ENCODE assay signal across 1 cellular context in the genomic region with DNA sequence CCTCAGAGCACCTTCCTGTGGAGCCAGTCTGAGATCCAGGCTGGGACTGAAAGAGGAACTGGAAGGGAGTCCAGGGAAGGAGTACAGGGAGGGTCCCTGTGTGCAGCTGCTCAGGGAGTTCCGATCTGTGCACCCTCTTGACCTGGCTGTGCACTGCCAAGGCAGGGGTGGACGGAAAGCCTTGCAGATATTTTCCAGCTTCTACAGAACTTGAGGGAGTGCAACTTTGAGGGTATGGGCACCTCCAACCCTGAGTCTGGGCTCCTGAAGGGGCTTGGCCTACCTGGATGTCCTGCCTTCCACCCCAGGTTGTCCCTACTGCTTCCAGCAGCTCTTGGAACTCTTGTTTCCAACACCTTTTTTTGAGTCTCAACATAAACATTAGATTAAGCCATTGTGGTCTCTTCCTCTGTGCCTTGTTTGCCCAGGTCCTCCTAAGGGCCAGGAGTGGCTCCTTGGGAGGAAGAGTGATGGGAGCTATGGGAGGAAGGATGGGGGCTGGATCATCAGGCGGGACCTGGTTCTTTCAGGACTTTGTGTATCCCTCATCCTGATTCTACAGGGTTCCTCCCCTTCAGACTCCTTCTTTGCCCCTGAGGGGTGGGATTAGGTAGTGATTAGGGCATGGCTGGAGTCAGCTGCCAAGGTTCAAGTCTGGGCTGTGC.
TF ChIP-seq lines count a peak whose summit lies in the region.

No MANE protein-coding gene starts in this region.

TF ChIP-seq in GM12891, 5 proteins besides CTCF, POLR2A, EP300 and RAD21:
- TF ChIP-seq TAF1 (IDR thresholded peaks at IDR 0.05; ENCODE audit: low read depth, low read length) (no peak), POLR2AphosphoS5 (IDR thresholded peaks at IDR 0.05; ENCODE audit: low read depth, low read length) (no peak), PAX5 (IDR thresholded peaks at IDR 0.05; ENCODE audit: insufficient read depth, low read length, severe bottlenecking) (no peak), SPI1 (IDR thresholded peaks at IDR 0.05; ENCODE audit: low read depth, low read length) (no peak), POU2F2 (IDR thresholded peaks at IDR 0.05; ENCODE audit: low read depth, low read length) (no peak)
TF ChIP-seq in GM12891: peak in this region for 0.
